8 cellular contexts compared by ENCODE assay signal in the genomic region with DNA sequence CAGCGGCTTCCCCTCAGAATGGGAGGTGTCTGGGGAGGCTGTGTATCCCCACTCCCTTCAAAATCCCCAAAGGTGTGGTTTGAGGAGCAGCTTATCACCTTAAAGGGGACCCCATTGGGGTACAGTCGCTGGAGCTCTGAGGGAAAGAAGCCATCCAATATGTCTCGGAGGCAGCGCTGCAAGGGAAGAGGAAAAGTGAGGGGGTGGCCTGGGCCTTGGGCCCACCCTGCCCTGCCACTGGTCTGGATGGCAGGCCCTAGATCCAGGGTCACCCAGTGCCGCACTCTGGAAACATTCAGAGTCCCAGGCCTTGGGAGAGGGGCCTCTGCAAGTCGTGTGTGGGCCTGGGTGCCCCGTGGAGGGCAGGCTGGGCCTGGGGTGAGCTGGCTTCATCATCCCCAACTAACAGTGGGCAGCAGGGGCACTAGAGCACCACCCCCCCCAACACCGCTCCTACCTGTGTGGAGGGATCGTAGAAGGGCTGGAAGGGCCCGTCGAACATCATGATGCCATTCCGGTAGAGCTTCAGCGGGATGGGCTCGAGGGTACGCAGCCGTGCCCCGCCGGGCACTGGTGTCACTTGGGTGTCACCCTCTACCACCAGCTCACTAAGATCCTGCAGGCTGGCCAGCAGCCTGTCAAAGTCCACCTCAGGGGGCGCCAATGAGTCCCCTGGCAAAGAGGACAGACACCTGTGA. TPM values are rescaled to one million over a fixed set of nuclear protein-coding genes. Genes with fewer than 3 reads are reported as not detected.
DNase-seq lines count a peak whose midpoint lies in the region; ATAC-seq, FAIRE-seq and TF ChIP-seq lines count a peak whose summit lies in the region.

No MANE protein-coding gene starts in this region.

- SMC1A ChIA-PET in GM12878 (lab: Charles Lee; ENCODE audit: uncharacterized antibody, unreplicated experiment) = interaction anchor here (0.6 to 11.1 kb wide), 16 partner anchors 10 to 242 kb away, joined by 3 to 474 read pairs (median 6); a partner anchor contains a TSS

- TF ChIP-seq CTCF in GM12878 (IDR thresholded peaks at IDR 0.05 in 2 of 3, conservative IDR thresholded peaks at IDR 0.05 in 1 of 3; ENCODE audit: control insufficient read depth in 2 of 3, extremely low read depth in 1 of 3, insufficient read depth in 1 of 3, low read depth in 3 of 3, low read length in 3 of 3) = peak; percentile 30 to 55 (median 55)

- BruUV-seq in GM12878 (replicated peaks; lab: Mats Ljungman, UMichigan) = no TSS peak

- intact Hi-C loops in GM12878 (cut with micrococcal nuclease; ENCODE audit: unreplicated experiment) = loop anchor here (1.0 to 2.0 kb wide), 3 partner anchors 36 to 131 kb away; no protein-coding TSS in a partner anchor

- H3K4me1 ChIP-seq in GM12878 (ENCODE audit: control insufficient read depth, insufficient read depth, low read length) (peaks cover 76% of the 10 kb centered on the region), mesenchymal stem cell (ENCODE audit: control insufficient read depth, insufficient read depth, low read depth, low read length) (peaks cover 74% of the 10 kb centered on the region)

- H2AFZ ChIP-seq in GM12878 (ENCODE audit: control insufficient read depth, low read depth, low read length) (no peak overlapping the region), mesenchymal stem cell (ENCODE audit: low read depth, low read length) (no peak overlapping the region)

- peaks cover 15% of the 10 kb centered on the region for H3K79me1 ChIP-seq in mesenchymal stem cell (replicated peaks; ENCODE audit: low read length, poor library complexity, severe bottlenecking)

- no peak overlapping the region for H2BK5ac ChIP-seq in mesenchymal stem cell (ENCODE audit: low read depth, low read length, poor library complexity, severe bottlenecking)

- no peak overlapping the region for H3K4ac ChIP-seq in mesenchymal stem cell (ENCODE audit: low read depth in 1 of 2, low read length in 2 of 2)

- peak overlapping the region; percentile 25 for H2AK5ac ChIP-seq in mesenchymal stem cell (ENCODE audit: low read length, severe bottlenecking)

- TF ChIP-seq POLR2A in GM12878 (IDR thresholded peaks at IDR 0.05; ENCODE audit: low read depth, low read length) = no peak

- peak overlapping the region; percentile 50 for H2BK15ac ChIP-seq in mesenchymal stem cell (ENCODE audit: low read depth, poor library complexity, severe bottlenecking)

- no peaks in the 10 kb centered on the region for H3K9me3 ChIP-seq in GM12878 (replicated peaks; ENCODE audit: control insufficient read depth, insufficient read depth, low read length)
- no peaks in the 10 kb centered on the region for H3K9me3 ChIP-seq in mesenchymal stem cell (ENCODE audit: control insufficient read depth, low read length)

- H3K18ac ChIP-seq in mesenchymal stem cell (ENCODE audit: low read depth in 1 of 2, low read length in 2 of 2) = peak overlapping the region in 1 of 2 experiments; percentile 74

- peak; percentile 16 for DNase-seq in NCI-H1436 (lab: John Stamatoyannopoulos, UW)
- no peak for DNase-seq in NCI-H1436 treated with DMSO at 0.1 percent for 48 hours (lab: John Stamatoyannopoulos, UW)
- peak; percentile 5 for DNase-seq in NCI-H2227 treated with DMSO at 0.1 percent for 48 hours (lab: John Stamatoyannopoulos, UW)
- DNase-seq in GM12878 (ENCODE audit: low read depth, low spot score) = no peak
- no peak for DNase-seq in mesenchymal stem cell
- no peak for DNase-seq in globus pallidus (ENCODE audit: low spot score)
- no peak for DNase-seq in left lobe of liver (ENCODE audit: low spot score)

- H2BK12ac ChIP-seq in mesenchymal stem cell (ENCODE audit: low read length in 2 of 2) = peak overlapping the region in 1 of 2 experiments; percentile 80

- H3K4me2 ChIP-seq in GM12878 (ENCODE audit: control insufficient read depth, insufficient read depth) (no peak overlapping the region), mesenchymal stem cell (ENCODE audit: low read length, poor library complexity, severe bottlenecking) (no peak overlapping the region)

- CTCF ChIA-PET in GM12878 (lab: Yijun Ruan, JAX) = interaction anchor here (0.6 to 18.0 kb wide), 26 partner anchors 10 to 737 kb away, joined by 3 to 879 read pairs (median 10); a partner anchor contains a TSS

- H3K27ac ChIP-seq in GM12878 (ENCODE audit: control insufficient read depth, insufficient read depth) = no peak overlapping the region
- no peak overlapping the region for H3K27ac ChIP-seq in mesenchymal stem cell (ENCODE audit: low read length, poor library complexity, severe bottlenecking)

- H3K27me3 ChIP-seq in GM12878 (replicated peaks in 1 of 2; ENCODE audit: control insufficient read depth in 2 of 2, insufficient read depth in 2 of 2, low read length in 1 of 2) (no peaks in the 10 kb centered on the region), mesenchymal stem cell (ENCODE audit: control insufficient read depth in 1 of 2, insufficient read depth in 1 of 2, low read length in 2 of 2) (no peaks in the 10 kb centered on the region)

- 0 out of 2 replicates have a peak, but pooled peaks have one; percentile 22 for TF ChIP-seq RAD21 in GM12878 (IDR thresholded peaks at IDR 0.05; ENCODE audit: insufficient read depth, low read depth, low read length)

- RAD21 ChIA-PET in GM12878 (lab: Charles Lee; ENCODE audit: unreplicated experiment) = interaction anchor here (0.6 to 8.7 kb wide), 14 partner anchors 10 to 938 kb away, joined by 3 to 477 read pairs (median 8); a partner anchor contains a TSS

- H4K20me1 ChIP-seq in GM12878 (ENCODE audit: control insufficient read depth, insufficient read depth) = no peaks in the 10 kb centered on the region

- POLR2A ChIA-PET in GM12878 (lab: Charles Lee) = interaction anchor here (1.3 to 9.2 kb wide), 2 partner anchors 22 to 33 kb away, joined by 12 to 253 read pairs; a partner anchor contains a TSS

- H4K91ac ChIP-seq in mesenchymal stem cell (ENCODE audit: low read length) = peak overlapping the region; percentile 52

- no peak overlapping the region for H3K14ac ChIP-seq in mesenchymal stem cell (ENCODE audit: low read length in 2 of 2)

- H4K8ac ChIP-seq in mesenchymal stem cell (ENCODE audit: low read length) = no peak overlapping the region

- H3K4me3 ChIP-seq in GM12878 (no peak overlapping the region), mesenchymal stem cell (ENCODE audit: insufficient read depth in 1 of 2, low read depth in 1 of 2, low read length in 2 of 2) (no peak overlapping the region)

- peaks cover 3 to 4% of the 10 kb centered on the region in 2 experiments; a peak in 2 of 4 replicates for H3K36me3 ChIP-seq in GM12878 (ENCODE audit: control insufficient read depth in 2 of 2, insufficient read depth in 2 of 2, low read length in 1 of 2)
- peaks cover 24 to 29% of the 10 kb centered on the region in 2 experiments for H3K36me3 ChIP-seq in mesenchymal stem cell (ENCODE audit: control insufficient read depth in 1 of 2, insufficient read depth in 2 of 2, low read depth in 1 of 2, low read length in 2 of 2)

- no peak for TF ChIP-seq EP300 in GM12878 (IDR thresholded peaks at IDR 0.05; ENCODE audit: borderline replicate concordance in 1 of 2, control insufficient read depth in 1 of 2, low read depth in 2 of 2, low read length in 2 of 2)

- no peak overlapping the region for H3K23ac ChIP-seq in mesenchymal stem cell (ENCODE audit: low read length in 2 of 2)

- FAIRE-seq in GM12878 (lab: Jason Lieb, UNC) = no peak

- no peak overlapping the region for H2BK120ac ChIP-seq in mesenchymal stem cell (ENCODE audit: low read depth, low read length)

- peaks cover 12% of the 10 kb centered on the region for H3K79me2 ChIP-seq in GM12878 (ENCODE audit: control insufficient read depth, insufficient read depth, low read length)

- no peak overlapping the region for H3K9ac ChIP-seq in GM12878 (ENCODE audit: control insufficient read depth, insufficient read depth, low read length)
- H3K9ac ChIP-seq in mesenchymal stem cell (ENCODE audit: low read length) = peak overlapping the region; percentile 75

- ATAC-seq in GM12878 (peak; percentile 32), HG02938 (IDR thresholded peaks at IDR 0.05; ENCODE audit: unreplicated experiment) (no peak), left lobe of liver (no peak)

- 67% methylated on average over 19 of the region's 19 CpGs for WGBS in GM12878 (ENCODE audit: insufficient coverage, insufficient replicate concordance, low lambda C conversion rate, missing lambda C conversion rate)
- 82% methylated on average over 18 of the region's 19 CpGs for WGBS in mesenchymal stem cell

- in situ Hi-C loops in GM12878 (cut with MboI) = loop anchor here (5.0 kb wide), 1 partner anchor 37 kb away; no protein-coding TSS in a partner anchor

RNA-seq across cellular contexts. Expression of a gene that starts 5.6 kb away (rescaled TPM):
- total RNA-seq in GM12878 (2013; cell fraction: nucleolus; rRNA removed) = 9.0 and 9.9 TPM in 2 replicates
- total RNA-seq in GM12878 (2014; rRNA removed) (42.6 and 52.9 TPM in 2 replicates), GM12878 (2014; rRNA removed; fragmentation: Illumina TruSeq; extraction: Trizol) (45.9 and 46.9 TPM in 2 replicates), GM12878 (2021) (111 and 116 TPM in 2 replicates), left lobe of liver (31.5 TPM)
- 29.9 TPM for polyA plus RNA-seq in GM12878 (2011; ENCODE audit: low read depth)
- polyA plus RNA-seq in GM12878 (2011; rRNA removed) (26.3 and 39.7 TPM in 2 replicates), GM12878 (2014; fragmentation: Illumina TruSeq; extraction: Trizol) (95.2 and 135 TPM in 2 replicates), GM12878 (2014; fragmentation: Nextera tagmentation; extraction: Ambion mirVana) (100 to 1,000 TPM; 121 to 129 TPM), GM12878 (2014; rRNA removed) (42.3 and 57.1 TPM in 2 replicates), GM12878 (2016; fragmentation: Nextera tagmentation; extraction: Ambion mirVana) (100 to 1,000 TPM; 344 to 390 TPM)
- polyA plus RNA-seq in GM12878 (2011; cell fraction: cytosol; rRNA removed) = 57.0 and 59.2 TPM in 2 replicates
- 25.2 and 28.2 TPM in 2 replicates for polyA plus RNA-seq in GM12878 (2011; cell fraction: nucleus; rRNA removed)
- polyA plus RNA-seq in GM12878 (2012) = 86.2 and 109 TPM in 2 replicates
- 52.7 and 67.7 TPM in 2 replicates for polyA minus RNA-seq in GM12878 (2011; rRNA and poly(A)+ RNA removed)
- polyA minus RNA-seq in GM12878 (2011; cell fraction: cytosol; rRNA and poly(A)+ RNA removed) = 38.8 and 41.6 TPM in 2 replicates
- 19.5 and 27.3 TPM in 2 replicates for polyA minus RNA-seq in GM12878 (2011; cell fraction: nucleus; rRNA and poly(A)+ RNA removed)
- 416 TPM for polyA plus RNA-seq in mesenchymal stem cell (2013, experiment 1 of 2)
- 422 TPM for polyA plus RNA-seq in mesenchymal stem cell (2013, experiment 2 of 2)

RNA-seq across cellular contexts. Expression of a gene that starts 20.9 kb away (rescaled TPM):
- 18.9 and 19.6 TPM in 2 replicates for total RNA-seq in GM12878 (2013; cell fraction: nucleolus; rRNA removed)
- total RNA-seq in GM12878 (2014; rRNA removed) = 8.1 and 8.5 TPM in 2 replicates
- 5.7 and 6.2 TPM in 2 replicates for total RNA-seq in GM12878 (2014; rRNA removed; fragmentation: Illumina TruSeq; extraction: Trizol)
- total RNA-seq in GM12878 (2021) = 16.8 and 19.3 TPM in 2 replicates
- polyA plus RNA-seq in GM12878 (2011; ENCODE audit: low read depth) = 5.8 TPM
- polyA plus RNA-seq in GM12878 (2011; rRNA removed) = 7.6 and 10.8 TPM in 2 replicates
- 13.3 and 16.3 TPM in 2 replicates for polyA plus RNA-seq in GM12878 (2011; cell fraction: cytosol; rRNA removed)
- 80.9 and 89.2 TPM in 2 replicates for polyA plus RNA-seq in GM12878 (2011; cell fraction: nucleus; rRNA removed)
- 10.6 and 12.1 TPM in 2 replicates for polyA plus RNA-seq in GM12878 (2012)
- polyA plus RNA-seq in GM12878 (2014; fragmentation: Illumina TruSeq; extraction: Trizol) = 3.5 and 8.1 TPM in 2 replicates
- polyA plus RNA-seq in GM12878 (2014; fragmentation: Nextera tagmentation; extraction: Ambion mirVana) = 1 to 10 TPM in 1 of 2 experiments, under 1 TPM in 1; 0.32 to 1.2 TPM
- polyA plus RNA-seq in GM12878 (2014; rRNA removed) = 24.3 and 26.5 TPM in 2 replicates
- 10 to 100 TPM; 27.7 to 34.4 TPM for polyA plus RNA-seq in GM12878 (2016; fragmentation: Nextera tagmentation; extraction: Ambion mirVana)
- polyA minus RNA-seq in GM12878 (2011; rRNA and poly(A)+ RNA removed) = 7.2 and 7.5 TPM in 2 replicates
- polyA minus RNA-seq in GM12878 (2011; cell fraction: cytosol; rRNA and poly(A)+ RNA removed) = 3.2 and 3.9 TPM in 2 replicates
- 11.2 and 14.9 TPM in 2 replicates for polyA minus RNA-seq in GM12878 (2011; cell fraction: nucleus; rRNA and poly(A)+ RNA removed)
- 8.0 TPM for polyA plus RNA-seq in mesenchymal stem cell (2013, experiment 1 of 2)
- 8.1 TPM for polyA plus RNA-seq in mesenchymal stem cell (2013, experiment 2 of 2)
- 7.8 TPM for total RNA-seq in left lobe of liver

RNA-seq across cellular contexts. Expression of a gene that starts 32.2 kb away (rescaled TPM):
- 30.6 and 34.5 TPM in 2 replicates for total RNA-seq in GM12878 (2013; cell fraction: nucleolus; rRNA removed)
- total RNA-seq in GM12878 (2014; rRNA removed) (237 and 262 TPM in 2 replicates), GM12878 (2014; rRNA removed; fragmentation: Illumina TruSeq; extraction: Trizol) (637 and 673 TPM in 2 replicates), GM12878 (2021) (291 and 301 TPM in 2 replicates), left lobe of liver (3.0 TPM)
- 736 TPM for polyA plus RNA-seq in GM12878 (2011; ENCODE audit: low read depth)
- polyA plus RNA-seq in GM12878 (2011; rRNA removed) (453 and 508 TPM in 2 replicates), GM12878 (2014; fragmentation: Illumina TruSeq; extraction: Trizol) (882 and 1,118 TPM in 2 replicates), GM12878 (2014; fragmentation: Nextera tagmentation; extraction: Ambion mirVana) (1,000 to 10,000 TPM; 2,664 to 2,736 TPM), GM12878 (2014; rRNA removed) (488 and 610 TPM in 2 replicates), GM12878 (2016; fragmentation: Nextera tagmentation; extraction: Ambion mirVana) (100 to 1,000 TPM; 382 to 390 TPM)
- 356 and 918 TPM in 2 replicates for polyA plus RNA-seq in GM12878 (2011; cell fraction: cytosol; rRNA removed)
- 146 and 442 TPM in 2 replicates for polyA plus RNA-seq in GM12878 (2011; cell fraction: nucleus; rRNA removed)
- polyA plus RNA-seq in GM12878 (2012) = 451 and 734 TPM in 2 replicates
- polyA minus RNA-seq in GM12878 (2011; rRNA and poly(A)+ RNA removed) = 113 and 183 TPM in 2 replicates
- polyA minus RNA-seq in GM12878 (2011; cell fraction: cytosol; rRNA and poly(A)+ RNA removed) = 30.9 and 34.6 TPM in 2 replicates
- 33.2 and 36.3 TPM in 2 replicates for polyA minus RNA-seq in GM12878 (2011; cell fraction: nucleus; rRNA and poly(A)+ RNA removed)
- 0.26 TPM for polyA plus RNA-seq in mesenchymal stem cell (2013, experiment 1 of 2)
- polyA plus RNA-seq in mesenchymal stem cell (2013, experiment 2 of 2) = not detected

RNA-seq across cellular contexts. Expression of a gene that starts 51.5 kb away (rescaled TPM):
- total RNA-seq in GM12878 (2013; cell fraction: nucleolus; rRNA removed) = 36.6 and 44.3 TPM in 2 replicates
- total RNA-seq in GM12878 (2014; rRNA removed) (22.1 and 22.2 TPM in 2 replicates), GM12878 (2014; rRNA removed; fragmentation: Illumina TruSeq; extraction: Trizol) (22.2 and 22.8 TPM in 2 replicates), GM12878 (2021) (17.9 and 20.9 TPM in 2 replicates), left lobe of liver (5.5 TPM)
- polyA plus RNA-seq in GM12878 (2011; ENCODE audit: low read depth) = 5.5 TPM
- polyA plus RNA-seq in GM12878 (2011; rRNA removed) (22.9 and 26.8 TPM in 2 replicates), GM12878 (2014; fragmentation: Illumina TruSeq; extraction: Trizol) (20.4 and 24.5 TPM in 2 replicates), GM12878 (2014; fragmentation: Nextera tagmentation; extraction: Ambion mirVana) (1 to 10 TPM; 8.4 to 8.6 TPM), GM12878 (2014; rRNA removed) (23.5 and 25.7 TPM in 2 replicates), GM12878 (2016; fragmentation: Nextera tagmentation; extraction: Ambion mirVana) (10 to 100 TPM; 17.5 to 19.6 TPM)
- 21.4 and 25.6 TPM in 2 replicates for polyA plus RNA-seq in GM12878 (2011; cell fraction: cytosol; rRNA removed)
- polyA plus RNA-seq in GM12878 (2011; cell fraction: nucleus; rRNA removed) = 60.9 and 63.0 TPM in 2 replicates
- polyA plus RNA-seq in GM12878 (2012) = 7.1 and 10.8 TPM in 2 replicates
- polyA minus RNA-seq in GM12878 (2011; rRNA and poly(A)+ RNA removed) = 26.6 and 31.3 TPM in 2 replicates
- polyA minus RNA-seq in GM12878 (2011; cell fraction: cytosol; rRNA and poly(A)+ RNA removed) = 6.5 and 6.7 TPM in 2 replicates
- 21.0 and 25.4 TPM in 2 replicates for polyA minus RNA-seq in GM12878 (2011; cell fraction: nucleus; rRNA and poly(A)+ RNA removed)
- 5.2 TPM for polyA plus RNA-seq in mesenchymal stem cell (2013, experiment 1 of 2)
- polyA plus RNA-seq in mesenchymal stem cell (2013, experiment 2 of 2) = 5.4 TPM

Comparison
In these comparisons a context has a peak if more than half of its experiments do, and no peak if none do; other contexts are left out.
1. DNase-seq: peak in NCI-H1436 (single experiment) and NCI-H2227 treated with DMSO at 0.1 percent for 48 hours (single experiment); none in NCI-H1436 treated with DMSO at 0.1 percent for 48 hours (single experiment), GM12878 (single experiment), mesenchymal stem cell (single experiment), globus pallidus (single experiment) and left lobe of liver (single experiment).